Comparison of ENCODE assay signal across 1 cellular context in genomic region chr1:114107474-114108175, GRCh38.
TF ChIP-seq lines count a peak whose summit lies in the region.

No MANE protein-coding gene starts in this region.

TF ChIP-seq in K562, 482 proteins besides CTCF, POLR2A, EP300 and RAD21 (continued from another document):
- TF ChIP-seq ZBTB5 (IDR thresholded peaks at IDR 0.05) (no peak), HNRNPK (IDR thresholded peaks at IDR 0.05; ENCODE audit: low read depth, low read length, poor library complexity, severe bottlenecking) (no peak)
TF ChIP-seq in K562: peak in this region for 0.
